In the genomic region with DNA sequence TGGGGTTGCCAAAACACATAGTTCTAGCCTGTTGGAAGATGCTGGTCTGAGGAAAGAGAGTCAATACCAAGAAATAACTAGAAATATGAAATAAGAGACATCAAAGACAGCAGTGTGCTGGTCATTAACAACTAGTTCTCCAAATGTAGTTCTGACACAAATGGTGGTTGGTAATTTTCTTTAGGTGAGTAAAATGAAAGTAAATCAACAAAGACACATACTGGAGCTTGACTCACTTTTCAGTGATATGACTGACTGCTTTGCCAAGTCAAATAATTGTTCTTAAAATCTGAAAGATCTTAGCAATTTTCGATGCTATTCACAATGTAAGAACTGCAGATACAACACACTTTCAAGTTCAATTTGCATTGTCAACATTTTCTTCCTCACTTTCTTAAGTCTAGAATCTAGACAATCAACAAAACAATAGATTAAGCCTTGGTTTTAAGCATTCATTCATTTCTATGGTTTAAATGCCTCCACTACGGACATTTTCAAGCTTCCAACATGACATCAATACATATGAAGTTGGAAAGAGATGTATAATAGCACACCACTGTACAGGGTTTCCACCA, we compare ENCODE assay signal across 3 cellular contexts.
TF ChIP-seq lines count a peak whose summit lies in the region.

No MANE protein-coding gene starts in this region.

TF ChIP-seq in A549, 52 proteins besides CTCF, POLR2A, EP300 and RAD21:
- TF ChIP-seq MAFK (IDR thresholded peaks at IDR 0.05; ENCODE audit: partially characterized antibody) = peak; percentile 45
- TF ChIP-seq RARB (CRISPR knock-in tag; IDR thresholded peaks at IDR 0.05) = no peak
TF ChIP-seq in A549: peak in this region for 1.

TF ChIP-seq in IMR-90, 13 proteins besides CTCF, POLR2A, EP300 and RAD21:
- no peak for TF ChIP-seq NFE2L2 (IDR thresholded peaks at IDR 0.05; ENCODE audit: low read depth, low read length)
- TF ChIP-seq MAFK (IDR thresholded peaks at IDR 0.05; ENCODE audit: low read depth, low read length) = peak; percentile 39; the same call in 1 of the 2 replicates
TF ChIP-seq in IMR-90: peak in this region for 1.

TF ChIP-seq in H1, 55 proteins besides CTCF, POLR2A, EP300 and RAD21:
- no peak for TF ChIP-seq POU5F1 (IDR thresholded peaks at IDR 0.05; ENCODE audit: low read depth, low read length)
- TF ChIP-seq BCL11A (IDR thresholded peaks at IDR 0.05; ENCODE audit: low read depth in 2 of 2, low read length in 2 of 2) = no peak
- no peak for TF ChIP-seq KDM5A (IDR thresholded peaks at IDR 0.05; ENCODE audit: low read length)
- TF ChIP-seq, protein P1, sequence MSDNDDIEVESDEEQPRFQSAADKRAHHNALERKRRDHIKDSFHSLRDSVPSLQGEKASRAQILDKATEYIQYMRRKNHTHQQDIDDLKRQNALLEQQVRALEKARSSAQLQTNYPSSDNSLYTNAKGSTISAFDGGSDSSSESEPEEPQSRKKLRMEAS (IDR thresholded peaks at IDR 0.05) = no peak
- TF ChIP-seq RFX5 (IDR thresholded peaks at IDR 0.05; ENCODE audit: borderline replicate concordance, low read depth, low read length) = no peak
- TF ChIP-seq NANOG (IDR thresholded peaks at IDR 0.05; ENCODE audit: insufficient read depth, low read depth, low read length, poor library complexity, severe bottlenecking) = no peak
- TF ChIP-seq TAF7 (optimal IDR thresholded peaks at IDR 0.05; ENCODE audit: borderline replicate concordance, low read depth, low read length) = no peak
- no peak for TF ChIP-seq CEBPB (IDR thresholded peaks at IDR 0.05; ENCODE audit: low read depth, low read length)
- TF ChIP-seq SP1 (IDR thresholded peaks at IDR 0.05; ENCODE audit: low read depth, low read length) = no peak
- no peak for TF ChIP-seq SIN3A (conservative IDR thresholded peaks at IDR 0.05 in 1 of 2, IDR thresholded peaks at IDR 0.05 in 1 of 2; ENCODE audit: low read depth in 1 of 2, low read length in 2 of 2)
- TF ChIP-seq ASH2L (IDR thresholded peaks at IDR 0.05; ENCODE audit: low read length) = no peak
- TF ChIP-seq SRF (IDR thresholded peaks at IDR 0.05; ENCODE audit: low read depth, low read length) = no peak
- TF ChIP-seq, protein P2, sequence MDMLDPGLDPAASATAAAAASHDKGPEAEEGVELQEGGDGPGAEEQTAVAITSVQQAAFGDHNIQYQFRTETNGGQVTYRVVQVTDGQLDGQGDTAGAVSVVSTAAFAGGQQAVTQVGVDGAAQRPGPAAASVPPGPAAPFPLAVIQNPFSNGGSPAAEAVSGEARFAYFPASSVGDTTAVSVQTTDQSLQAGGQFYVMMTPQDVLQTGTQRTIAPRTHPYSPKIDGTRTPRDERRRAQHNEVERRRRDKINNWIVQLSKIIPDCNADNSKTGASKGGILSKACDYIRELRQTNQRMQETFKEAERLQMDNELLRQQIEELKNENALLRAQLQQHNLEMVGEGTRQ (IDR thresholded peaks at IDR 0.05; ENCODE audit: low read length) = no peak
- TF ChIP-seq TAF1 (IDR thresholded peaks at IDR 0.05; ENCODE audit: low read depth, low read length) = no peak
